Comparison of ENCODE assay signal across 8 cellular contexts in the genomic region with DNA sequence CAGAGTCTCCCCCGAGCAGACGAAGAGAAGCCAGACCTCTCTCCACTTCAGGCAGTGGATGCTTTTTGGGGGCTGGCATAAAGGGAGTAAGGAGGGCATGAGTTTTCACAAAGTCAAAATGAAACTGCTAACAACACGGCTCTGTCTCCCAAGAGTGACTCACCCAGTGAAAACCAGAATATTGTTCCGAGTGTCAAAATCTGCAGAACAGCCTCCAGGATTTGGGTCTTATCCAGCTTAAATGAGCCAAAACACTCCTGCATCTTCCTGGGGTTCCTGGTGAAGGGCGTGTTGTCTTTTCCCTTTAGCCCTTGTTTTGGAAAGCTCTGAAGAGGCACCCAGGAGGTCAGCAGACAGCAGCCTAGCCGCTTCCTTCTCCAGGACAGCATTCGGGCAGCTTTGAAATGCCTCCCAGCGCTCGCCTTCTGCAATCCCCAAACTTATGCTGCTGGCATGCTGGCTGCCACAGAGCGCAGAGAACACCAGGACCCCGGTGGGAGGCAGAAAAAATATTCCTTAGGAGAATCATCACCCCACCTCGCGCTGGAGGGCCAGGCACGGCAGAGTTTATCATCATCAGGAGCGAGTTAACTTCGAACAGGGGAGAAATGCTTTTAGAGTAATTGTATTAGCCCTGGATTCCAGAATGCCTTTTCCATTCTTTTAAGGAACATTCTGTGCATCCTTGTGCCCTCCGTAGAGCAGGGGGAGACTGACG.
A peak's percentile ranks its signal among the peaks of the same experiment; 100 is the strongest.
DNase-seq lines count a peak whose midpoint lies in the region; ATAC-seq lines count a peak whose summit lies in the region.

No MANE protein-coding gene starts in this region.

- ATAC-seq in stimulated activated naive CD8-positive, alpha-beta T cell treated with anti-CD3 and anti-CD28 coated beads, Interleukin-15, amount 100 ng/mL, for 72 hours: peak; percentile 64

- H3K4me3 ChIP-seq in H7 (ENCODE audit: insufficient read depth, low read depth, low read length): no peak overlapping the region

- no peaks in the 10 kb centered on the region for H3K27me3 ChIP-seq in H7 (ENCODE audit: control insufficient read depth, insufficient read depth, low read length)

- peaks cover 70% of the 10 kb centered on the region for H3K4me1 Mint-ChIP-seq in stimulated activated naive CD8-positive, alpha-beta T cell treated with anti-CD3 and anti-CD28 coated beads, Interleukin-15, amount 100 ng/mL, for 72 hours

- no peak overlapping the region for H3K27ac Mint-ChIP-seq in stimulated activated naive CD8-positive, alpha-beta T cell treated with anti-CD3 and anti-CD28 coated beads, Interleukin-15, amount 100 ng/mL, for 72 hours

- H3K9me3 Mint-ChIP-seq in stimulated activated naive CD8-positive, alpha-beta T cell treated with anti-CD3 and anti-CD28 coated beads, Interleukin-15, amount 100 ng/mL, for 72 hours: no peaks in the 10 kb centered on the region

- H3K4me3 Mint-ChIP-seq in stimulated activated naive CD8-positive, alpha-beta T cell treated with anti-CD3 and anti-CD28 coated beads, Interleukin-15, amount 100 ng/mL, for 72 hours: no peak overlapping the region

- H3K27me3 Mint-ChIP-seq in stimulated activated naive CD8-positive, alpha-beta T cell treated with anti-CD3 and anti-CD28 coated beads, Interleukin-15, amount 100 ng/mL, for 72 hours: peaks cover 15% of the 10 kb centered on the region

- peak; percentile 29 for DNase-seq in HS-5 (ENCODE audit: low read depth)
- DNase-seq in amniotic epithelial cell (ENCODE audit: low read depth): peak; percentile 61
- peak; percentile 73 for DNase-seq in hepatic stellate cell (ENCODE audit: low spot score)
- peak in 1 of 2 donors; percentile 12 for DNase-seq in stimulated activated naive CD8-positive, alpha-beta T cell treated with anti-CD3 and anti-CD28 coated beads, Interleukin-15, amount 100 ng/mL, for 72 hours
- DNase-seq in SHP77 (lab: John Stamatoyannopoulos, UW): no peak
- DNase-seq in NCI-H2227 treated with DMSO at 0.1 percent for 48 hours (lab: John Stamatoyannopoulos, UW): no peak
- DNase-seq in iPS-NIHi7 (ENCODE audit: extremely low spot score): no peak
- DNase-seq in H7: no peak

- H3K36me3 ChIP-seq in H7 (replicated peaks; ENCODE audit: control insufficient read depth, insufficient read depth, low read length): no peaks in the 10 kb centered on the region

Comparison
In these comparisons a context has a peak if more than half of its experiments do, and no peak if none do; other contexts are left out.
1. DNase-seq: peak in HS-5 (single experiment), amniotic epithelial cell (single experiment) and hepatic stellate cell (single experiment); none in SHP77 (0 of 2), NCI-H2227 treated with DMSO at 0.1 percent for 48 hours (single experiment), iPS-NIHi7 (single experiment) and H7 (single experiment).